15 cellular contexts compared by ENCODE assay signal in the genomic region with DNA sequence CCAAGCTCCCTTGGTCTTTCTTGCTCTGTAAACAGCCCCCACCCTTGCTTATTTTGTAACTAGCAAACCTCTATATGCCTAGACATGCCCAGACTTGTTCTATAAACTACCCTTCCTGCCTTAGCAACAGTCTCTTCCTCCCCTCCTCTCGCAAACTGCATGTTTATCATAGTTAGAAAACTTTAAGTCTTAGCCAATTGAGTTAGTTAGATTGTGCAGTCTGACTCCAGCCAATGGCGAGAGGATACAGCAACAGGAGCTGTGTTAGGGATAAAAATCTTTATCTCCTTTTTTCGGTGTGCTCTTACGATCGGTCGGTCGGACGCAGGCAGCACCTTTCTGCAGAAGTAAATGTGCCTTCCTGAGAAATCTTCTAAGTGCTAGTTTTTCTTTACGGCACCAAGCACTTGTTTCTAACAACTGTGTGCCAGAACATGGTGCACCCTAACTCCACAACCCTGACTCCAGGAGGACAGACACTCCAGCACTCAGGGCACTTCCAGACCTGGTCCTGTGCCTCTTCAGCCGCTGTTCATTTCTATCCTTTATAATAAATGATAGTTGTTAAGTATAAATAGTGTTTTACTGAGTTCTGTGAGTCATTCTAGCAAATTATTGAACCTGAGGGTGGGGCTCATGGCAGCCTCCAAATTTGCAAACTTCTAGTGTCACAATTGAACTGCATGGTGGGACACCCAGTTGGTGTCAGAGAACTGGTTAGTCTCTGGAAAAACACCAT. TPM values are rescaled to one million over a fixed set of nuclear protein-coding genes. Genes with fewer than 3 reads are reported as not detected.
A peak's percentile ranks its signal among the peaks of the same experiment; 100 is the strongest.
DNase-seq lines count a peak whose midpoint lies in the region; ATAC-seq and TF ChIP-seq lines count a peak whose summit lies in the region.
"Had no signal": no experiment of that assay in that cellular context is flagged by ENCODE, and none has a peak within 500 bp of the region (broad histone marks: within the 10 kb centered on the region; RNA-seq: fewer than 3 reads in every experiment).

No MANE protein-coding gene starts in this region.

- no peak for DNase-seq in activated CD8-positive, alpha-beta memory T cell treated with anti-CD3 and anti-CD28 coated beads, Interleukin-2, amount 10 ng/mL, durations not matched to agents 7 days and 5 days
- no peak for DNase-seq in activated CD8-positive, alpha-beta memory T cell treated with anti-CD3 and anti-CD28 coated beads for 24 hours
- peak; percentile 17 for DNase-seq in NCI-H460 (ENCODE audit: extremely low read depth, low read depth)
- peak; percentile 17 for DNase-seq in cerebellar cortex (ENCODE audit: low spot score)
- DNase-seq in progenitor cell of endocrine pancreas (ENCODE audit: low spot score, unreplicated experiment): no peak
- no peak for DNase-seq in inferior parietal cortex (ENCODE audit: extremely low spot score)
- no peak for DNase-seq in mesenteric fat pad (ENCODE audit: low spot score)
- DNase-seq: activated CD4-positive, alpha-beta T cell treated with anti-CD3 and anti-CD28 coated beads, Interleukin-2, amount 50 U/mL, for 4 hours; colonic mucosa; esophagus squamous epithelium; midbrain; NCI-H446; T-helper 17 cell had no signal

- no peak overlapping the region for H3K4me3 Mint-ChIP-seq in activated CD8-positive, alpha-beta memory T cell treated with anti-CD3 and anti-CD28 coated beads, Interleukin-2, amount 10 ng/mL, durations not matched to agents 7 days and 5 days
- H3K4me3 Mint-ChIP-seq in progenitor cell of endocrine pancreas (ENCODE audit: low read depth): no peak overlapping the region
- H3K4me3 Mint-ChIP-seq: activated naive CD8-positive, alpha-beta T cell; T-helper 17 cell had no signal

- no peak for TF ChIP-seq CTCF in progenitor cell of endocrine pancreas (IDR thresholded peaks at IDR 0.05; ENCODE audit: unreplicated experiment)

- no peaks in the 10 kb centered on the region for H3K27me3 Mint-ChIP-seq in activated CD8-positive, alpha-beta memory T cell treated with anti-CD3 and anti-CD28 coated beads, Interleukin-2, amount 10 ng/mL, durations not matched to agents 7 days and 5 days
- no peaks in the 10 kb centered on the region for H3K27me3 Mint-ChIP-seq in progenitor cell of endocrine pancreas
- H3K27me3 Mint-ChIP-seq: activated naive CD8-positive, alpha-beta T cell; T-helper 17 cell had no signal

- peaks cover 4% of the 10 kb centered on the region for H3K4me1 Mint-ChIP-seq in activated CD8-positive, alpha-beta memory T cell treated with anti-CD3 and anti-CD28 coated beads, Interleukin-2, amount 10 ng/mL, durations not matched to agents 7 days and 5 days
- H3K4me1 Mint-ChIP-seq in progenitor cell of endocrine pancreas (ENCODE audit: low read depth): peaks cover 2% of the 10 kb centered on the region
- H3K4me1 Mint-ChIP-seq: T-helper 17 cell had no signal

- CTCF ChIA-PET in activated CD8-positive, alpha-beta memory T cell treated with anti-CD3 and anti-CD28 coated beads, Interleukin-2, amount 10 ng/mL, durations not matched to agents 7 days and 5 days (lab: Charles Lee): no interaction called here

- peaks cover 20% of the 10 kb centered on the region for H3K9me3 Mint-ChIP-seq in activated CD8-positive, alpha-beta memory T cell treated with anti-CD3 and anti-CD28 coated beads, Interleukin-2, amount 10 ng/mL, durations not matched to agents 7 days and 5 days (ENCODE audit: low read depth)
- H3K9me3 Mint-ChIP-seq in progenitor cell of endocrine pancreas (ENCODE audit: low read depth): peaks cover 39% of the 10 kb centered on the region

- ATAC-seq in activated CD8-positive, alpha-beta memory T cell treated with anti-CD3 and anti-CD28 coated beads, Interleukin-2, amount 10 ng/mL, durations not matched to agents 7 days and 5 days: no peak
- no peak for ATAC-seq in GM19395 (IDR thresholded peaks at IDR 0.05; ENCODE audit: unreplicated experiment)
- ATAC-seq: T-helper 17 cell had no signal

- peaks cover 70% of the 10 kb centered on the region for H3K36me3 Mint-ChIP-seq in activated CD8-positive, alpha-beta memory T cell treated with anti-CD3 and anti-CD28 coated beads, Interleukin-2, amount 10 ng/mL, durations not matched to agents 7 days and 5 days
- peaks cover 39% of the 10 kb centered on the region for H3K36me3 Mint-ChIP-seq in progenitor cell of endocrine pancreas (ENCODE audit: insufficient read depth)

- H3K27ac Mint-ChIP-seq in activated CD8-positive, alpha-beta memory T cell treated with anti-CD3 and anti-CD28 coated beads, Interleukin-2, amount 10 ng/mL, durations not matched to agents 7 days and 5 days: peak overlapping the region; percentile 31
- H3K27ac Mint-ChIP-seq in progenitor cell of endocrine pancreas: peak overlapping the region; percentile 3
- H3K27ac Mint-ChIP-seq: activated naive CD8-positive, alpha-beta T cell; T-helper 17 cell had no signal

RNA-seq across cellular contexts. Expression of a gene that starts 25.7 kb away (rescaled TPM):
- total RNA-seq in activated CD8-positive, alpha-beta memory T cell treated with anti-CD3 and anti-CD28 coated beads, Interleukin-2, amount 10 ng/mL, durations not matched to agents 7 days and 5 days: 1 to 10 TPM in 1 of 2 experiments, under 1 TPM in 1; 0.53 to 4.7 TPM
- total RNA-seq in NCI-H460 (2014; rRNA removed; shearing (Covaris generic)): 0.25 and 0.87 TPM in 2 replicates
- polyA plus RNA-seq in NCI-H460 (2014; cell fraction: nucleus; rRNA removed): 0.20 TPM in 1 of 2 replicates, not detected in the other
- total RNA-seq in progenitor cell of endocrine pancreas (19.6 and 26.7 TPM in 2 replicates), mesenteric fat pad (0.64 TPM)
- total RNA-seq: T-helper 17 cell had no signal

Comparison
In these comparisons a context has a peak if more than half of its experiments do, and no peak if none do; other contexts are left out.
1. DNase-seq: peak in NCI-H460 (single experiment) and cerebellar cortex (single experiment); none in activated CD8-positive, alpha-beta memory T cell treated with anti-CD3 and anti-CD28 coated beads, Interleukin-2, amount 10 ng/mL, durations not matched to agents 7 days and 5 days (single experiment), activated CD8-positive, alpha-beta memory T cell treated with anti-CD3 and anti-CD28 coated beads for 24 hours (single experiment), progenitor cell of endocrine pancreas (single experiment), inferior parietal cortex (single experiment) and mesenteric fat pad (single experiment).